Comparison of ENCODE assay signal across 8 cellular contexts in the genomic region with DNA sequence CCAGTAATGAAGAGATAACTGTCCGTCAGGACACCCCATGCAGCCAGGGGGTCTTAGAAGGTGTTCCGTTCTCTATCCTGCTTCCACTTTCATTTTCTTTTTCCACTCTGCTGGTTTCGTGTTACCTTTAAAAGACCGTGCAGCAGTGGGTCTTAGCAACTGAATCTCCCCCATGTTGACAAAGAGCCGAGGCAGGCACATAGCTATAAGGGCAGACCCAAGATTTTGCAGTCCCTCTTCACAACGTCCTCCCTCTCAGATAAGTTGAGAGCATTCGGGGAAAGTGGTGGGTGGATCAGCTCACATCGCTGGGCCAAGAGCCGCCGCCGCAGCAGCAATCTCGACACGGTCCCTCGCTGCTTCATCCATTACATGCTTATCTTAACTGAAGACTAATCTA.
A peak's percentile ranks its signal among the peaks of the same experiment; 100 is the strongest.
DNase-seq lines count a peak whose midpoint lies in the region; ATAC-seq and TF ChIP-seq lines count a peak whose summit lies in the region.

No MANE protein-coding gene starts in this region.

- no peak for TF ChIP-seq CTCF in parathyroid adenoma (IDR thresholded peaks at IDR 0.05)

- no peak overlapping the region for H3K27ac Mint-ChIP-seq in stimulated activated naive CD8-positive, alpha-beta T cell treated with anti-CD3 and anti-CD28 coated beads, Interleukin-15, amount 100 ng/mL, for 72 hours

- H3K4me1 ChIP-seq in SJCRH30 (peaks cover 23% of the 10 kb centered on the region), parathyroid adenoma (no peaks in the 10 kb centered on the region)

- H3K36me3 ChIP-seq in SJCRH30 = no peaks in the 10 kb centered on the region
- H3K36me3 ChIP-seq in parathyroid adenoma (ENCODE audit: control insufficient read depth, insufficient read depth, low read length) = no peaks in the 10 kb centered on the region

- ATAC-seq in HG02588 (IDR thresholded peaks at IDR 0.05; ENCODE audit: unreplicated experiment) = no peak
- ATAC-seq in stimulated activated naive CD8-positive, alpha-beta T cell treated with anti-CD3 and anti-CD28 coated beads, Interleukin-15, amount 100 ng/mL, for 72 hours = no peak
- no peak for ATAC-seq in GM21717 (IDR thresholded peaks at IDR 0.05; ENCODE audit: unreplicated experiment)

- no peaks in the 10 kb centered on the region for H3K9me3 ChIP-seq in SJCRH30 (replicated peaks)
- H3K9me3 ChIP-seq in parathyroid adenoma (ENCODE audit: control insufficient read depth, low read length) = no peaks in the 10 kb centered on the region

- peak overlapping the region; percentile 13 for H3K4me2 ChIP-seq in parathyroid adenoma (ENCODE audit: low read length)

- H3K9ac ChIP-seq in parathyroid adenoma = no peak overlapping the region

- peak; percentile 8 for DNase-seq in H4 (ENCODE audit: low spot score)
- DNase-seq in SJCRH30 = peak; percentile 64 to 82
- peak; percentile 5 for DNase-seq in globus pallidus (ENCODE audit: low spot score)
- no peak for DNase-seq in NCI-H146 treated with DMSO at 0.1 percent for 48 hours (lab: John Stamatoyannopoulos, UW; ENCODE audit: unreplicated experiment)
- no peak for DNase-seq in stimulated activated naive CD8-positive, alpha-beta T cell treated with anti-CD3 and anti-CD28 coated beads, Interleukin-15, amount 100 ng/mL, for 72 hours

- H3K27me3 Mint-ChIP-seq in stimulated activated naive CD8-positive, alpha-beta T cell treated with anti-CD3 and anti-CD28 coated beads, Interleukin-15, amount 100 ng/mL, for 72 hours = peaks cover 6% of the 10 kb centered on the region

- H3K4me3 Mint-ChIP-seq in stimulated activated naive CD8-positive, alpha-beta T cell treated with anti-CD3 and anti-CD28 coated beads, Interleukin-15, amount 100 ng/mL, for 72 hours = peak overlapping the region in 1 of 2 donors; percentile 21

- H2AFZ ChIP-seq in parathyroid adenoma = no peak overlapping the region

- H3K4me1 Mint-ChIP-seq in stimulated activated naive CD8-positive, alpha-beta T cell treated with anti-CD3 and anti-CD28 coated beads, Interleukin-15, amount 100 ng/mL, for 72 hours = no peaks in the 10 kb centered on the region

- H3K27me3 ChIP-seq in SJCRH30 (no peaks in the 10 kb centered on the region), parathyroid adenoma (ENCODE audit: control insufficient read depth, insufficient read depth, low read length) (no peaks in the 10 kb centered on the region)

- no peaks in the 10 kb centered on the region for H3K9me3 Mint-ChIP-seq in stimulated activated naive CD8-positive, alpha-beta T cell treated with anti-CD3 and anti-CD28 coated beads, Interleukin-15, amount 100 ng/mL, for 72 hours

- H3K4me3 ChIP-seq in SJCRH30 (peak overlapping the region; percentile 59), parathyroid adenoma (ENCODE audit: low read depth, low read length) (peak overlapping the region; percentile 52)

- no peaks in the 10 kb centered on the region for H3K79me2 ChIP-seq in parathyroid adenoma

- H3K27ac ChIP-seq in SJCRH30 (peak overlapping the region; percentile 94), parathyroid adenoma (no peak overlapping the region)

Comparison
In these comparisons a context has a peak if more than half of its experiments do, and no peak if none do; other contexts are left out.
1. DNase-seq: peak in H4 (single experiment), SJCRH30 (2 of 2) and globus pallidus (single experiment); none in NCI-H146 treated with DMSO at 0.1 percent for 48 hours (single experiment) and stimulated activated naive CD8-positive, alpha-beta T cell treated with anti-CD3 and anti-CD28 coated beads, Interleukin-15, amount 100 ng/mL, for 72 hours (0 of 2).